In the genomic region with DNA sequence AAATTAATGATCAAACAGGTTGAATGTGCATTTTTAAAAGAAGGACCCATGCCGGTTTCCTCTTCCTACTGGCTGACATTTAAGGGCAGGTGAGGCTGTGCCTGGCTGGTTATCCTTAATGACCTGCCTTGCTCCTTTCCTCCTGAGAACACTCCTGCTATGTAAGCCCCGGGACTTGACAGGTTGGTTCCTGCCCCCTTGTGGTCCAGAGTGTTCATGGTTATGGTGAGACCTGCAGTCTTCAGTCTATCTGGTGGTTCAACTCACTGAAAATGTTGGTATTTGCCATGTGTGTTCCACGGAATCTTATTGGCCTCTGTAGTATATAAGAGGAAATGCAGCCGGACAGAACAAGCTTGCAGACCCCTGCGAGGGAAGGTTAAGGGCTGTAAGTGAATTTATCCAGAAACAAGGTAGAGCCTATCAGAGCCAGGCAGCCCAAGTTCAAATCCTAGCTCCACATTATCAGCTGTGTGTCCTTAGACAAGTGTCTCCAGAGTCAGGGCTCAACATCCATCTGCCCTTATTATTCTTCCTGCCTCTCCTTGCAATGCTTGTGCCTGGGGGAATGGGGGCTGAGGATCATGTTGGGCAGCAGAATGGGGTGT, we compare ENCODE assay signal across 8 cellular contexts. TPM values are rescaled to one million over a fixed set of nuclear protein-coding genes. Genes with fewer than 3 reads are reported as not detected.
A peak's percentile ranks its signal among the peaks of the same experiment; 100 is the strongest.
DNase-seq lines count a peak whose midpoint lies in the region; ATAC-seq, FAIRE-seq and TF ChIP-seq lines count a peak whose summit lies in the region.

No MANE protein-coding gene starts in this region.

- H3K79me2 ChIP-seq in MM.1S (ENCODE audit: low read length) (no peaks in the 10 kb centered on the region), H1 (ENCODE audit: control insufficient read depth in 1 of 2, insufficient read depth in 2 of 2, low read length in 2 of 2) (no peaks in the 10 kb centered on the region), neural cell (replicated peaks; ENCODE audit: insufficient read depth, low read length) (no peaks in the 10 kb centered on the region)

- H3K4me3 ChIP-seq in MM.1S (ENCODE audit: low read length) = no peak overlapping the region
- H3K4me3 ChIP-seq in H1 (ENCODE audit: extremely low read depth in 1 of 4, insufficient read depth in 2 of 4, low read depth in 3 of 4, low read length in 4 of 4) = no peak overlapping the region
- no peak overlapping the region for H3K4me3 ChIP-seq in neural cell (ENCODE audit: low read length)

- TF ChIP-seq EP300 in H1 (IDR thresholded peaks at IDR 0.05; ENCODE audit: borderline replicate concordance in 1 of 2, low read depth in 2 of 2, low read length in 2 of 2) = no peak
- TF ChIP-seq EP300 in neural cell (conservative IDR thresholded peaks at IDR 0.05; ENCODE audit: poor library complexity, severe bottlenecking) = no peak

- no peak for ATAC-seq in HG02759 (IDR thresholded peaks at IDR 0.05; ENCODE audit: unreplicated experiment)

- no peak overlapping the region for H4K91ac ChIP-seq in H1 (replicated peaks; ENCODE audit: insufficient read length, low read length)

- H2BK5ac ChIP-seq in H1 (ENCODE audit: low read depth, low read length) = no peak overlapping the region

- H2BK120ac ChIP-seq in H1 (replicated peaks; ENCODE audit: low read depth, low read length) = no peak overlapping the region

- no peak overlapping the region for H3K4ac ChIP-seq in H1 (replicated peaks; ENCODE audit: insufficient read length, low read depth, low read length)

- H3K27me3 ChIP-seq in MM.1S (replicated peaks; ENCODE audit: insufficient read depth, low read length) (peaks cover 48% of the 10 kb centered on the region), H1 (replicated peaks in 1 of 4; ENCODE audit: control insufficient read depth in 3 of 4, extremely low read depth in 1 of 4, insufficient read depth in 3 of 4, low read length in 3 of 4) (peaks cover 0 to 3% (median 1%) of the 10 kb centered on the region in 4 experiments; a peak in 4 of 7 replicates), neural cell (ENCODE audit: insufficient read depth, low read depth, low read length) (peaks cover 16% of the 10 kb centered on the region)

- WGBS in H1 (ENCODE audit: extremely low coverage in 1 of 2, insufficient coverage in 1 of 2, insufficient read length in 1 of 2, insufficient replicate concordance in 2 of 2, low coverage in 1 of 2, low lambda C conversion rate in 2 of 2, missing lambda C conversion rate in 1 of 2), 2 experiments = 27% methylated on average over 5 of the region's 5 CpGs; no CpG with 5 or more reads in 1 of the 2 experiments

- no peak overlapping the region for H2AFZ ChIP-seq in MM.1S (ENCODE audit: low read length)
- H2AFZ ChIP-seq in H1 (ENCODE audit: low read length) = no peak overlapping the region
- H2AFZ ChIP-seq in neural cell (ENCODE audit: low read depth, low read length) = no peak overlapping the region

- H3K9me3 ChIP-seq in MM.1S (replicated peaks; ENCODE audit: insufficient read depth, low read length) (no peaks in the 10 kb centered on the region), H1 (ENCODE audit: insufficient read depth in 2 of 2, low read depth in 1 of 2, low read length in 1 of 2) (no peaks in the 10 kb centered on the region), neural cell (ENCODE audit: low read length) (no peaks in the 10 kb centered on the region)

- POLR2A ChIA-PET in H1 (lab: Charles Lee; ENCODE audit: partially characterized antibody) = no interaction called here

- H2BK12ac ChIP-seq in H1 (ENCODE audit: low read depth, low read length) = no peak overlapping the region

- H4K5ac ChIP-seq in H1 (ENCODE audit: insufficient read length, low read depth, low read length) = no peak overlapping the region

- no peak overlapping the region for H3K23ac ChIP-seq in H1 (ENCODE audit: insufficient read length)

- peak; percentile 7 for DNase-seq in activated T-cell treated with anti-CD3 and anti-CD28 coated beads for 1 hour (ENCODE audit: low read depth)
- no peak for DNase-seq in activated T-cell treated with anti-CD3 and anti-CD28 coated beads, Interleukin-2, amount 50 U/mL, for 1 hour
- DNase-seq in MM.1S = peak; percentile 18
- DNase-seq in SHP77 (lab: John Stamatoyannopoulos, UW) = peak; percentile 47 to 79
- peak; percentile 39 to 64 for DNase-seq in H1 (ENCODE audit: low read depth in 1 of 2, low spot score in 2 of 2)
- no peak for DNase-seq in NCI-H1048 (lab: John Stamatoyannopoulos, UW)

- no peak for TF ChIP-seq POLR2A in H1 (IDR thresholded peaks at IDR 0.05; ENCODE audit: control extremely low read depth in 1 of 2, low read depth in 2 of 2, low read length in 2 of 2)

- peak; percentile 29 for TF ChIP-seq CTCF in MM.1S (IDR thresholded peaks at IDR 0.05; ENCODE audit: low read length)
- peak; percentile 72 to 88 (median 87) for TF ChIP-seq CTCF in H1 (IDR thresholded peaks at IDR 0.05; ENCODE audit: control extremely low read depth in 1 of 3, insufficient read depth in 1 of 3, low read depth in 1 of 3, low read length in 3 of 3)
- peak; percentile 66 for TF ChIP-seq CTCF in neural cell (IDR thresholded peaks at IDR 0.05; ENCODE audit: poor library complexity, severe bottlenecking)

- no peaks in the 10 kb centered on the region for H3K36me3 ChIP-seq in MM.1S (replicated peaks; ENCODE audit: insufficient read depth, low read length)
- no peaks in the 10 kb centered on the region for H3K36me3 ChIP-seq in H1 (ENCODE audit: control insufficient read depth in 2 of 4, insufficient read depth in 4 of 4, low read length in 3 of 4)
- no peaks in the 10 kb centered on the region for H3K36me3 ChIP-seq in neural cell (ENCODE audit: insufficient read depth, low read length)

- H3K18ac ChIP-seq in H1 (ENCODE audit: extremely low read depth, low read length) = no peak overlapping the region

- TF ChIP-seq RAD21 in H1 (IDR thresholded peaks at IDR 0.05 in 1 of 2, conservative IDR thresholded peaks at IDR 0.05 in 1 of 2; ENCODE audit: low read depth in 2 of 2, low read length in 2 of 2) (peak; percentile 81 to 85), neural cell (conservative IDR thresholded peaks at IDR 0.05) (peak; percentile 59)

- H3K56ac ChIP-seq in H1 (replicated peaks; ENCODE audit: insufficient read length, low read depth, low read length) = no peak overlapping the region

- no peaks in the 10 kb centered on the region for H3K9me2 ChIP-seq in MM.1S (replicated peaks; ENCODE audit: insufficient read depth, low read length)
- H3K9me2 ChIP-seq in neural cell (ENCODE audit: insufficient read depth, low read length) = no peaks in the 10 kb centered on the region

- no peak overlapping the region for H3K14ac ChIP-seq in H1 (ENCODE audit: insufficient read length)

- H3K9ac ChIP-seq in MM.1S (ENCODE audit: low read length) = no peak overlapping the region
- H3K9ac ChIP-seq in H1 (replicated peaks in 1 of 4; ENCODE audit: extremely low read depth in 1 of 4, low read depth in 3 of 4, low read length in 3 of 4) = no peak overlapping the region
- no peak overlapping the region for H3K9ac ChIP-seq in neural cell (ENCODE audit: low read length)

- H2BK15ac ChIP-seq in H1 (ENCODE audit: low read length) = no peak overlapping the region

- H4K8ac ChIP-seq in H1 (ENCODE audit: extremely low read depth, insufficient read depth, low read length) = no peak overlapping the region

- H3K4me2 ChIP-seq in MM.1S (ENCODE audit: low read depth, low read length) (no peak overlapping the region), H1 (ENCODE audit: insufficient read depth in 1 of 2, low read depth in 2 of 2, low read length in 2 of 2) (no peak overlapping the region), neural cell (ENCODE audit: low read length) (no peak overlapping the region)

- no peaks in the 10 kb centered on the region for H3F3A ChIP-seq in MM.1S (ENCODE audit: insufficient read depth, low read length)
- H3F3A ChIP-seq in neural cell (ENCODE audit: insufficient read depth, low read length, poor library complexity, severe bottlenecking) = no peaks in the 10 kb centered on the region

- H3K79me1 ChIP-seq in H1 (ENCODE audit: low read depth, low read length) = no peaks in the 10 kb centered on the region

- H3K4me1 ChIP-seq in MM.1S (ENCODE audit: low read length) (no peaks in the 10 kb centered on the region), H1 (replicated peaks in 1 of 4; ENCODE audit: control insufficient read depth in 3 of 4, insufficient read depth in 4 of 4, low read length in 3 of 4) (0 out of 7 replicates have a peak, but pooled peaks cover 0 to 2% (median 0%) of the 10 kb centered on the region in 4 experiments)

- CTCF ChIA-PET in H1 (lab: Charles Lee; ENCODE audit: partially characterized antibody) = interaction anchor here (0.6 to 4.6 kb wide), 37 partner anchors 9 to 442 kb away, joined by 3 to 38 read pairs (median 4); no protein-coding TSS in a partner anchor

- FAIRE-seq in H1 (lab: Jason Lieb, UNC) = peak; percentile 82

- no peak overlapping the region for H2BK20ac ChIP-seq in H1 (ENCODE audit: low read length)

- no peaks in the 10 kb centered on the region for H3K23me2 ChIP-seq in H1 (ENCODE audit: low read depth, low read length)

- H2AK5ac ChIP-seq in H1 (ENCODE audit: low read depth, low read length) = no peak overlapping the region

- no peak overlapping the region for H3K27ac ChIP-seq in MM.1S (ENCODE audit: low read length)
- H3K27ac ChIP-seq in H1 (ENCODE audit: low read depth, low read length) = no peak overlapping the region
- no peak overlapping the region for H3K27ac ChIP-seq in neural cell (ENCODE audit: low read length)

- H4K20me1 ChIP-seq in MM.1S (ENCODE audit: insufficient read depth, low read length) (no peaks in the 10 kb centered on the region), H1 (replicated peaks in 1 of 2; ENCODE audit: control insufficient read depth in 1 of 2, insufficient read depth in 2 of 2, low read length in 2 of 2) (peaks cover 0 to 3% of the 10 kb centered on the region in 2 experiments), neural cell (ENCODE audit: insufficient read depth) (no peaks in the 10 kb centered on the region)

RNA-seq across cellular contexts. Expression of a gene that starts 5.2 kb away (rescaled TPM):
- not detected in 2 replicates for total RNA-seq in H1 (2021; fragmentation: NEBNext Ultra II Directional; extraction: Animal tissue kit (Norgen Biotek cat#: 25700))
- polyA plus RNA-seq in H1 (2011; rRNA removed) (not detected in 2 replicates), neural cell (not detected in 2 replicates)
- polyA plus RNA-seq in H1 (2011; cell fraction: cytosol; rRNA removed) = not detected
- not detected for polyA plus RNA-seq in H1 (2011; cell fraction: nucleus; rRNA removed)
- polyA plus RNA-seq in H1 (2012, experiment 1 of 2) = not detected in 4 replicates
- not detected for polyA plus RNA-seq in H1 (2012, experiment 2 of 2)
- polyA plus RNA-seq in H1 (2013, experiment 1 of 2) = not detected
- polyA plus RNA-seq in H1 (2013, experiment 2 of 2) = not detected
- not detected in 2 replicates for polyA minus RNA-seq in H1 (2011; rRNA and poly(A)+ RNA removed)
- polyA minus RNA-seq in H1 (2011; cell fraction: cytosol; rRNA and poly(A)+ RNA removed) = not detected
- not detected for polyA minus RNA-seq in H1 (2011; cell fraction: nucleus; rRNA and poly(A)+ RNA removed)
- not detected in 2 replicates for polyA minus RNA-seq in neural cell

RNA-seq across cellular contexts. Expression of a gene that starts 23.9 kb away (rescaled TPM):
- not detected in 2 replicates for total RNA-seq in H1 (2021; fragmentation: NEBNext Ultra II Directional; extraction: Animal tissue kit (Norgen Biotek cat#: 25700))
- polyA plus RNA-seq in H1 (2011; rRNA removed) (not detected in 2 replicates), neural cell (not detected in 2 replicates)
- polyA plus RNA-seq in H1 (2011; cell fraction: cytosol; rRNA removed) = not detected
- polyA plus RNA-seq in H1 (2011; cell fraction: nucleus; rRNA removed) = not detected
- polyA plus RNA-seq in H1 (2012, experiment 1 of 2) = not detected in 4 replicates
- polyA plus RNA-seq in H1 (2012, experiment 2 of 2) = not detected
- polyA plus RNA-seq in H1 (2013, experiment 1 of 2) = not detected
- not detected for polyA plus RNA-seq in H1 (2013, experiment 2 of 2)
- polyA minus RNA-seq in H1 (2011; rRNA and poly(A)+ RNA removed) = not detected in 2 replicates
- not detected for polyA minus RNA-seq in H1 (2011; cell fraction: cytosol; rRNA and poly(A)+ RNA removed)
- not detected for polyA minus RNA-seq in H1 (2011; cell fraction: nucleus; rRNA and poly(A)+ RNA removed)
- not detected in 2 replicates for polyA minus RNA-seq in neural cell

RNA-seq across cellular contexts. Expression of a gene that starts 44.0 kb away (rescaled TPM):
- not detected in 2 replicates for total RNA-seq in H1 (2021; fragmentation: NEBNext Ultra II Directional; extraction: Animal tissue kit (Norgen Biotek cat#: 25700))
- polyA plus RNA-seq in H1 (2011; rRNA removed) = not detected in 2 replicates
- polyA plus RNA-seq in H1 (2011; cell fraction: cytosol; rRNA removed) = not detected
- not detected for polyA plus RNA-seq in H1 (2011; cell fraction: nucleus; rRNA removed)
- not detected in 4 replicates for polyA plus RNA-seq in H1 (2012, experiment 1 of 2)
- polyA plus RNA-seq in H1 (2012, experiment 2 of 2) = not detected
- polyA plus RNA-seq in H1 (2013, experiment 1 of 2) = not detected
- polyA plus RNA-seq in H1 (2013, experiment 2 of 2) = not detected
- not detected in 2 replicates for polyA minus RNA-seq in H1 (2011; rRNA and poly(A)+ RNA removed)
- not detected for polyA minus RNA-seq in H1 (2011; cell fraction: cytosol; rRNA and poly(A)+ RNA removed)
- not detected for polyA minus RNA-seq in H1 (2011; cell fraction: nucleus; rRNA and poly(A)+ RNA removed)
- polyA plus RNA-seq in neural cell = not detected in 2 replicates
- polyA minus RNA-seq in neural cell = not detected in 2 replicates

Comparison
In these comparisons a context has a peak if more than half of its experiments do, and no peak if none do; other contexts are left out.
1. DNase-seq: peak in activated T-cell treated with anti-CD3 and anti-CD28 coated beads for 1 hour (single experiment), MM.1S (single experiment), SHP77 (2 of 2) and H1 (2 of 2); none in activated T-cell treated with anti-CD3 and anti-CD28 coated beads, Interleukin-2, amount 50 U/mL, for 1 hour (single experiment) and NCI-H1048 (single experiment).
2. CTCF ChIP-seq: peak in every context shown above with its lines; median percentile 87 in H1; 66 in neural cell; 29 in MM.1S.